10 cellular contexts compared by ENCODE assay signal in the genomic region with DNA sequence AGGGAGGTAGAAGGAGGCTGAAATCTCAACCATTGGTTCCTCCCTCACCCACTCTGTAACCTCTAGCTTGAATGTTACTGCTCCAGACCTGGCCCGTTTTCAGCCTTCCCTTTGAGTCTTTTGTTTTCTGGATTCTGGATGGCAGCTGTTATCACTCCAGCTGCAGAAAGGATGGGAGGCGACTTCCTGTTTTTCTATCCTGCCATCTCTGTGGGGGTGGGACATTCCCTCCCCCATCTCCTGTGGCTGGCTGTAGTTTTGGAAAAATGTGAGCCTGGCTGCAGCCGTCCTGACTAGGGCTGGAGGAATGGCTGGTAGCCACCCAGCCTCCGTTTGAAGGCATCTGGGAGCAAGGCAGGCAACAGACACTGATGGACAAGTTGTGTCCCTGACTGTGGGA. TPM values are rescaled to one million over a fixed set of nuclear protein-coding genes. Genes with fewer than 3 reads are reported as not detected.
DNase-seq lines count a peak whose midpoint lies in the region; ATAC-seq and TF ChIP-seq lines count a peak whose summit lies in the region.
"Had no signal": no experiment of that assay in that cellular context is flagged by ENCODE, and none has a peak within 500 bp of the region (broad histone marks: within the 10 kb centered on the region; RNA-seq: fewer than 3 reads in every experiment).

No MANE protein-coding gene starts in this region.

- ATAC-seq in GM21423 (IDR thresholded peaks at IDR 0.05; ENCODE audit: unreplicated experiment): no peak
- ATAC-seq: activated T-cell treated with anti-CD3 and anti-CD28 coated beads, Interleukin-2, amount 50 U/mL, for 4 hours had no signal

- H3K4me3 ChIP-seq in NB4 (ENCODE audit: low read depth, low read length): no peak overlapping the region
- H3K4me3 ChIP-seq: thyroid gland had no signal

- peak; percentile 48 for DNase-seq in CMK (ENCODE audit: low read depth)
- peak; percentile 52 for DNase-seq in NB4 (ENCODE audit: low read depth)
- peak; percentile 18 for DNase-seq in endothelial cell (ENCODE audit: low spot score)
- no peak for DNase-seq in activated naive CD8-positive, alpha-beta T cell treated with anti-CD3 and anti-CD28 coated beads for 36 hours
- DNase-seq in NCI-H774 (lab: John Stamatoyannopoulos, UW): no peak
- DNase-seq in HPDE6-E6E7 (ENCODE audit: extremely low spot score): no peak
- DNase-seq: activated T-cell treated with anti-CD3 and anti-CD28 coated beads, Interleukin-2, amount 50 U/mL, for 4 hours; thyroid gland had no signal

- peaks cover 11% of the 10 kb centered on the region for H3K27me3 Mint-ChIP-seq in endothelial cell (ENCODE audit: unreplicated experiment)
- H3K27me3 Mint-ChIP-seq in nephron (ENCODE audit: low read depth): no peaks in the 10 kb centered on the region
- H3K27me3 Mint-ChIP-seq in activated naive CD8-positive, alpha-beta T cell treated with anti-CD3 and anti-CD28 coated beads for 36 hours: peaks cover 23% of the 10 kb centered on the region

- H3K4me3 Mint-ChIP-seq in endothelial cell (ENCODE audit: unreplicated experiment) (peak overlapping the region; percentile 10), nephron (peak overlapping the region; percentile 72 to 92 (median 86))
- no peak overlapping the region for H3K4me3 Mint-ChIP-seq in activated naive CD8-positive, alpha-beta T cell treated with anti-CD3 and anti-CD28 coated beads for 36 hours
- H3K4me3 Mint-ChIP-seq: activated T-cell treated with anti-CD3 and anti-CD28 coated beads, Interleukin-2, amount 50 U/mL, for 4 hours had no signal

- H3K9me3 Mint-ChIP-seq in endothelial cell (ENCODE audit: unreplicated experiment) (no peaks in the 10 kb centered on the region), nephron (no peaks in the 10 kb centered on the region)
- no peaks in the 10 kb centered on the region for H3K9me3 Mint-ChIP-seq in activated naive CD8-positive, alpha-beta T cell treated with anti-CD3 and anti-CD28 coated beads for 36 hours
- H3K9me3 Mint-ChIP-seq: activated T-cell treated with anti-CD3 and anti-CD28 coated beads, Interleukin-2, amount 50 U/mL, for 4 hours had no signal

- H3K4me1 Mint-ChIP-seq in endothelial cell (ENCODE audit: unreplicated experiment) (peaks cover 52% of the 10 kb centered on the region), nephron (peaks cover 74% of the 10 kb centered on the region)
- peaks cover 22% of the 10 kb centered on the region for H3K4me1 Mint-ChIP-seq in activated naive CD8-positive, alpha-beta T cell treated with anti-CD3 and anti-CD28 coated beads for 36 hours

- H3K27ac Mint-ChIP-seq in endothelial cell (ENCODE audit: unreplicated experiment) (peak overlapping the region; percentile 78), nephron (peak overlapping the region; percentile 85 to 96 (median 89))
- H3K27ac Mint-ChIP-seq in activated naive CD8-positive, alpha-beta T cell treated with anti-CD3 and anti-CD28 coated beads for 36 hours: no peak overlapping the region

- H3K36me3 Mint-ChIP-seq in endothelial cell (ENCODE audit: low read depth, unreplicated experiment): no peaks in the 10 kb centered on the region
- no peaks in the 10 kb centered on the region for H3K36me3 Mint-ChIP-seq in nephron (ENCODE audit: low read depth)
- no peaks in the 10 kb centered on the region for H3K36me3 Mint-ChIP-seq in activated naive CD8-positive, alpha-beta T cell treated with anti-CD3 and anti-CD28 coated beads for 36 hours

- TF ChIP-seq CTCF in NB4 (IDR thresholded peaks at IDR 0.05; ENCODE audit: low read depth, low read length) (no peak), endothelial cell (IDR thresholded peaks at IDR 0.05; ENCODE audit: unreplicated experiment) (no peak), nephron (IDR thresholded peaks at IDR 0.05; ENCODE audit: unreplicated experiment in 3 of 3) (no peak)

- no peak for TF ChIP-seq POLR2A in NB4 (IDR thresholded peaks at IDR 0.05; ENCODE audit: extremely low read depth, insufficient read length)

RNA-seq across cellular contexts. Expression of a gene that starts 2.9 kb away (rescaled TPM):
- total RNA-seq in endothelial cell (ENCODE audit: unreplicated experiment): 184 TPM
- total RNA-seq in activated naive CD8-positive, alpha-beta T cell treated with anti-CD3 and anti-CD28 coated beads for 36 hours: 10 to 100 TPM; 22.2 to 22.5 TPM

Comparison
In these comparisons a context has a peak if more than half of its experiments do, and no peak if none do; other contexts are left out.
1. DNase-seq: peak in CMK (single experiment), NB4 (single experiment) and endothelial cell (single experiment); none in activated naive CD8-positive, alpha-beta T cell treated with anti-CD3 and anti-CD28 coated beads for 36 hours (single experiment), NCI-H774 (single experiment) and HPDE6-E6E7 (single experiment).